ENCODE assay signal across 8 cellular contexts in the genomic region with DNA sequence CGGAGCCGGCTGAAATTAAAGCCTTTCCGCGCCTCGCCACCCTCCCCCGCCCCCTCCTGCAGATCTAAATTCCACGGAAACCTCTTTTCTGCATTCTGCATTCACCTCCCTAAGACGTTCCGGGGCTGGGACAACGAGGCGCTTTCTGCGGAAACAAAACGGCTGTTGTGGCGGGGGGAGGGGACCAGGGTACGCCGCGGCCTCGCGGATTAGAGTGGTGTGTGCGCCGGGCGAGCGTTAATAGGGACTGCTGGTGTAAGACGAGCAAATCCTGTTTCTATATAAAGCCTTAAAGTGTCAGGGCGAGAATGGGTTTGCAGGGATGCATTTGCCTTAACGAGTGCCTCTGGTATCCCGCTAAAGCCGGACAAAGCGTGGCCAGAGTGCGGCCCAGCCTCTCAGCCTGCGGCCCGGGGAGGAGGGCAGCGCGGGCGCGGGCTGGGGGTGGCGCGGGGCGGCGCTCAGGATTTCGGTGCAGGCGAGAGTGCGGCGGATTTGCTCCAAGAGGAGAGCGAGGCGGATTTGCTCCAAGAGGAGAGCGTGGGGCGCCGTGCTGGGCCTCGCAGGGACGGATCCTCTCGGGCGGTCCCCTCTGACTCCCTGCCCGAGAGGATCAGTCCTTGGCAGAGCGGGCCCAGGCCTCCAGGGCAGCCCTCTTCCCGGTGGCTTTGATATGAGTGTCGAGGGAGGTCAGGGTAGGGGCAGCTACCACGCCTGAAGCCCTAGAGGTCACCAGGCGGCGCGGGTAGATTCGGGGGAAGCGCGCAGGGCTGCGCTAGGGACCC. TPM values are rescaled to one million over a fixed set of nuclear protein-coding genes. Genes with fewer than 3 reads are reported as not detected.
DNase-seq lines count a peak whose midpoint lies in the region; ATAC-seq, FAIRE-seq and TF ChIP-seq lines count a peak whose summit lies in the region.

No MANE protein-coding gene starts in this region.

- FAIRE-seq in kidney (lab: Jason Lieb, UNC) = no peak

- no peak for DNase-seq in CD4-positive, CD25-positive, alpha-beta regulatory T cell
- DNase-seq in LoVo (ENCODE audit: low spot score) = peak; percentile 36
- peak; percentile 46 for DNase-seq in MCF 10A (ENCODE audit: unreplicated experiment)
- no peak for DNase-seq in kidney
- DNase-seq in stimulated activated naive B cell treated with anti-CD40 and anti-IgM and Interleukin-4, amounts not matched to agents 10 μg/mL and 1 μg/mL and 100 μg/mL, for 72 hours = no peak
- no peak for DNase-seq in NCI-H446 (lab: John Stamatoyannopoulos, UW)
- no peak for DNase-seq in activated CD8-positive, alpha-beta memory T cell treated with anti-CD3 and anti-CD28 coated beads, Interleukin-2, amount 50 U/mL, for 4 hours

- H3K4me3 Mint-ChIP-seq in CD4-positive, CD25-positive, alpha-beta regulatory T cell = peak overlapping the region; percentile 87 to 96 (median 92)
- H3K4me3 Mint-ChIP-seq in MCF 10A (ENCODE audit: unreplicated experiment) = peak overlapping the region; percentile 89
- H3K4me3 Mint-ChIP-seq in stimulated activated naive B cell treated with anti-CD40 and anti-IgM and Interleukin-4, amounts not matched to agents 10 μg/mL and 1 μg/mL and 100 μg/mL, for 72 hours = peak overlapping the region; percentile 80 to 83

- H3K4me3 ChIP-seq in CD4-positive, CD25-positive, alpha-beta regulatory T cell (ENCODE audit: low read depth, low read length) = no peak overlapping the region
- H3K4me3 ChIP-seq in kidney (ENCODE audit: low read length in 2 of 2) = peak overlapping the region; percentile 67 to 73

- intact Hi-C loops in MCF 10A (cut with micrococcal nuclease) (no loop called here), kidney (cut with DNase I) (no loop called here)

- peak overlapping the region in 1 of 3 donors; percentile 92 for H3K27ac Mint-ChIP-seq in CD4-positive, CD25-positive, alpha-beta regulatory T cell
- peak overlapping the region; percentile 81 for H3K27ac Mint-ChIP-seq in MCF 10A (ENCODE audit: low read depth, unreplicated experiment)
- peak overlapping the region; percentile 86 for H3K27ac Mint-ChIP-seq in stimulated activated naive B cell treated with anti-CD40 and anti-IgM and Interleukin-4, amounts not matched to agents 10 μg/mL and 1 μg/mL and 100 μg/mL, for 72 hours

- no TSS peak for BruUV-seq in MCF 10A (replicated peaks; lab: Mats Ljungman, UMichigan)

- H3K4me1 ChIP-seq in CD4-positive, CD25-positive, alpha-beta regulatory T cell (ENCODE audit: control insufficient read depth, insufficient read depth, low read length, poor library complexity, severe bottlenecking) = peaks cover 49% of the 10 kb centered on the region
- peaks cover 33 to 37% of the 10 kb centered on the region in 2 donors for H3K4me1 ChIP-seq in kidney (ENCODE audit: control insufficient read depth in 1 of 2, insufficient read depth in 1 of 2, low read depth in 1 of 2, low read length in 2 of 2)

- no peak for ATAC-seq in CD4-positive, CD25-positive, alpha-beta regulatory T cell (ENCODE audit: low read depth in 2 of 2)
- no peak for ATAC-seq in stimulated activated naive B cell treated with anti-CD40 and anti-IgM and Interleukin-4, amounts not matched to agents 10 μg/mL and 1 μg/mL and 100 μg/mL, for 72 hours (replicated peaks)
- no peak for ATAC-seq in GM21360 (IDR thresholded peaks at IDR 0.05; ENCODE audit: unreplicated experiment)

- H3K9me3 Mint-ChIP-seq in CD4-positive, CD25-positive, alpha-beta regulatory T cell = peaks cover 0 to 6% (median 0%) of the 10 kb centered on the region in 7 donors
- no peaks in the 10 kb centered on the region for H3K9me3 Mint-ChIP-seq in MCF 10A (ENCODE audit: unreplicated experiment)
- no peaks in the 10 kb centered on the region for H3K9me3 Mint-ChIP-seq in stimulated activated naive B cell treated with anti-CD40 and anti-IgM and Interleukin-4, amounts not matched to agents 10 μg/mL and 1 μg/mL and 100 μg/mL, for 72 hours

- no peaks in the 10 kb centered on the region for H3K36me3 ChIP-seq in CD4-positive, CD25-positive, alpha-beta regulatory T cell (ENCODE audit: control insufficient read depth, insufficient read depth, low read length)
- H3K36me3 ChIP-seq in kidney (ENCODE audit: control insufficient read depth in 1 of 2, insufficient read depth in 2 of 2, low read length in 2 of 2) = no peaks in the 10 kb centered on the region

- POLR2A ChIA-PET in MCF 10A (lab: Yijun Ruan, JAX) = interaction anchor here (0.6 to 7.8 kb wide), 6 partner anchors 10 to 1127 kb away, joined by 3 to 169 read pairs (median 4); a partner anchor contains a TSS

- no peaks in the 10 kb centered on the region for H3K36me3 Mint-ChIP-seq in CD4-positive, CD25-positive, alpha-beta regulatory T cell
- H3K36me3 Mint-ChIP-seq in MCF 10A (ENCODE audit: insufficient read depth, unreplicated experiment) = peaks cover 18% of the 10 kb centered on the region
- H3K36me3 Mint-ChIP-seq in stimulated activated naive B cell treated with anti-CD40 and anti-IgM and Interleukin-4, amounts not matched to agents 10 μg/mL and 1 μg/mL and 100 μg/mL, for 72 hours = peaks cover 1 to 3% of the 10 kb centered on the region in 2 donors

- no peak for TF ChIP-seq CTCF in MCF 10A (IDR thresholded peaks at IDR 0.05; ENCODE audit: unreplicated experiment)
- no peak for TF ChIP-seq CTCF in kidney (IDR thresholded peaks at IDR 0.05; ENCODE audit: borderline replicate concordance, extremely low read depth, insufficient read depth)

- peaks cover 5 to 24% (median 15%) of the 10 kb centered on the region in 4 donors for H3K4me1 Mint-ChIP-seq in CD4-positive, CD25-positive, alpha-beta regulatory T cell
- peaks cover 1% of the 10 kb centered on the region for H3K4me1 Mint-ChIP-seq in MCF 10A (ENCODE audit: insufficient read depth, unreplicated experiment)
- peaks cover 19 to 43% of the 10 kb centered on the region in 2 donors for H3K4me1 Mint-ChIP-seq in stimulated activated naive B cell treated with anti-CD40 and anti-IgM and Interleukin-4, amounts not matched to agents 10 μg/mL and 1 μg/mL and 100 μg/mL, for 72 hours

- no peak overlapping the region for H3K27ac ChIP-seq in CD4-positive, CD25-positive, alpha-beta regulatory T cell (ENCODE audit: insufficient read depth, low read length, poor library complexity, severe bottlenecking)
- H3K27ac ChIP-seq in kidney (ENCODE audit: low read depth in 2 of 2, low read length in 2 of 2) = peak overlapping the region; percentile 80 to 93

- peaks cover 0 to under 1% of the 10 kb centered on the region in 2 experiments for H3K9me3 ChIP-seq in CD4-positive, CD25-positive, alpha-beta regulatory T cell (ENCODE audit: control insufficient read depth in 2 of 2, low read length in 2 of 2)
- H3K9me3 ChIP-seq in kidney (ENCODE audit: control insufficient read depth in 1 of 2, low read length in 2 of 2) = no peaks in the 10 kb centered on the region

- H3K27me3 Mint-ChIP-seq in CD4-positive, CD25-positive, alpha-beta regulatory T cell = peaks cover 72% of the 10 kb centered on the region
- H3K27me3 Mint-ChIP-seq in MCF 10A (ENCODE audit: insufficient read depth, unreplicated experiment) = no peaks in the 10 kb centered on the region
- H3K27me3 Mint-ChIP-seq in stimulated activated naive B cell treated with anti-CD40 and anti-IgM and Interleukin-4, amounts not matched to agents 10 μg/mL and 1 μg/mL and 100 μg/mL, for 72 hours = peaks cover 35 to 64% of the 10 kb centered on the region in 2 donors

- H3K27me3 ChIP-seq in CD4-positive, CD25-positive, alpha-beta regulatory T cell (ENCODE audit: control insufficient read depth, insufficient read depth, low read length) = peaks cover 18% of the 10 kb centered on the region

- peak overlapping the region; percentile 26 to 75 for H3K9ac ChIP-seq in kidney (ENCODE audit: low read length in 2 of 2)

- CTCF ChIA-PET in MCF 10A (lab: Yijun Ruan, JAX) = interaction anchor here (0.6 to 1.0 kb wide), 3 partner anchors 41 to 147 kb away, joined by 3 to 5 read pairs (median 3); no protein-coding TSS in a partner anchor

RNA-seq across cellular contexts. Expression of a gene that starts 5.1 kb away (rescaled TPM):
- 0.54 TPM for total RNA-seq in CD4-positive, CD25-positive, alpha-beta regulatory T cell
- polyA plus RNA-seq in CD4-positive, CD25-positive, alpha-beta regulatory T cell = not detected
- total RNA-seq in MCF 10A (2022) (7.4 and 9.2 TPM in 2 replicates), kidney (20.5 TPM)
- 2.6 TPM for polyA plus RNA-seq in kidney (ENCODE audit: insufficient read depth, low read depth, low replicate concordance)

Comparison
In these comparisons a context has a peak if more than half of its experiments do, and no peak if none do; other contexts are left out.
1. DNase-seq: peak in LoVo (single experiment) and MCF 10A (single experiment); none in CD4-positive, CD25-positive, alpha-beta regulatory T cell (0 of 3), kidney (single experiment), stimulated activated naive B cell treated with anti-CD40 and anti-IgM and Interleukin-4, amounts not matched to agents 10 μg/mL and 1 μg/mL and 100 μg/mL, for 72 hours (single experiment), NCI-H446 (0 of 2) and activated CD8-positive, alpha-beta memory T cell treated with anti-CD3 and anti-CD28 coated beads, Interleukin-2, amount 50 U/mL, for 4 hours (single experiment).
2. Peak in every context shown above with its lines, with median percentiles within 50 percentile points of each other: H3K4me3 Mint-ChIP-seq.